In the genomic region with DNA sequence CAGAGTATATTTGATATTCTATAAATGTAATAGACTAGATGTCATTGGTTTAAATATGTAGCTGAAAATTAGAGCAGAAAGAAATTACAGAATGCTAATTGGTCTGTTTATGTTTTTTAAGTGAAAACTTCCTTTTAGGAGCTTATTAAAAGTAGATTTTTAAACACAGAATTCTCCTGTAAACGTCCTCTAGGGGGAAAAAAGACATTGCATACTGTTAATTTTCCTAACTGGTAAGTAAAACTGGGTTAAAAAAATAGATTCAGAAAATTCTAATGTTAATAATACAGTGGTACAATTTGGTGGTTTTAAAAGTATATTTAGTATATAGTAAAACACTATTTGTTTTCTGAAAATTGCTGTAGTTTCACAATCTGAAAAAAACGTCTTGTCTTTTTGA, we compare ENCODE assay signal across 29 cellular contexts.
"Had no signal": no experiment of that assay in that cellular context is flagged by ENCODE, and none has a peak within 500 bp of the region (broad histone marks: within the 10 kb centered on the region; RNA-seq: fewer than 3 reads in every experiment).

No MANE protein-coding gene starts in this region.

- H3K27ac ChIP-seq: Peyer's patch, RWPE1, SJCRH30, VCaP had no signal

- FAIRE-seq: astrocyte had no signal

- H3K4me3 ChIP-seq: Peyer's patch, SJCRH30 had no signal

- H3K9me3 ChIP-seq: Peyer's patch, SJCRH30 had no signal

- H3K4me1 ChIP-seq: Peyer's patch, SJCRH30 had no signal

- H3K9me3 Mint-ChIP-seq: brain; central memory CD8-positive, alpha-beta T cell; T-helper 1 cell treated with Interleukin-12 subunit alpha and Interleukin-12 subunit beta and Interleukin-4 antibody, amounts not matched to agents 30 μg/mL and 1 μg/mL, for 36 hours had no signal

- H3K27me3 ChIP-seq: Peyer's patch, SJCRH30 had no signal

- ATAC-seq: activated T-cell treated with anti-CD3 and anti-CD28 coated beads, Interleukin-2, amount 50 U/mL, for 4 hours; SK-N-SH treated with all-trans-retinoic acid at 6 μM for 48 hours had no signal

- H3K4me1 Mint-ChIP-seq: brain had no signal

- H3K27me3 Mint-ChIP-seq: activated CD4-positive, alpha-beta memory T cell treated with anti-CD3 and anti-CD28 coated beads for 36 hours; activated CD4-positive, alpha-beta T cell treated with anti-CD3 and anti-CD28 coated beads, Interleukin-2, amount 10 ng/mL, durations not matched to agents 7 days and 5 days; activated naive CD8-positive, alpha-beta T cell; brain; central memory CD8-positive, alpha-beta T cell had no signal

- H3K27ac Mint-ChIP-seq: activated CD4-positive, alpha-beta memory T cell treated with anti-CD3 and anti-CD28 coated beads for 36 hours; activated CD4-positive, alpha-beta T cell treated with anti-CD3 and anti-CD28 coated beads, Interleukin-2, amount 10 ng/mL, durations not matched to agents 7 days and 5 days; activated naive CD8-positive, alpha-beta T cell; brain; T-helper 1 cell treated with Interleukin-12 subunit alpha and Interleukin-12 subunit beta and Interleukin-4 antibody, amounts not matched to agents 30 μg/mL and 1 μg/mL, for 36 hours had no signal

- H3K4me3 Mint-ChIP-seq: activated CD4-positive, alpha-beta memory T cell treated with anti-CD3 and anti-CD28 coated beads for 36 hours; activated CD4-positive, alpha-beta T cell treated with anti-CD3 and anti-CD28 coated beads, Interleukin-2, amount 10 ng/mL, durations not matched to agents 7 days and 5 days; activated naive CD8-positive, alpha-beta T cell; activated T-cell treated with anti-CD3 and anti-CD28 coated beads, Interleukin-2, amount 50 U/mL, for 4 hours; brain; central memory CD8-positive, alpha-beta T cell; T-helper 1 cell treated with Interleukin-12 subunit alpha and Interleukin-12 subunit beta and Interleukin-4 antibody, amounts not matched to agents 30 μg/mL and 1 μg/mL, for 36 hours had no signal

- H3K36me3 ChIP-seq: Peyer's patch had no signal

- DNase-seq: activated CD4-positive, alpha-beta memory T cell treated with anti-CD3 and anti-CD28 coated beads for 36 hours; activated CD4-positive, alpha-beta T cell treated with anti-CD3 and anti-CD28 coated beads, Interleukin-2, amount 10 ng/mL, durations not matched to agents 7 days and 5 days; activated CD4-positive, CD25-positive, alpha-beta regulatory T cell; activated CD8-positive, alpha-beta memory T cell treated with anti-CD3 and anti-CD28 coated beads for 24 hours; activated effector memory CD4-positive, alpha-beta T cell treated with anti-CD3 and anti-CD28 coated beads, Interleukin-2, amount 50 U/mL, for 16 hours; activated naive CD4-positive, alpha-beta T cell treated with Interleukin-2 at 50 U/mL for 16 hours; activated T-cell treated with anti-CD3 and anti-CD28 coated beads, Interleukin-2, amount 50 U/mL, for 4 hours; amygdala; MM.1S; NCI-H1105; NCI-H1436; NCI-H1694 treated with DMSO at 0.1 percent for 48 hours; NCI-H2029 treated with DMSO at 0.1 percent for 48 hours; NCI-H345; NCI-H510A; NCI-H526 treated with DMSO at 0.1 percent for 48 hours; NK-92 treated with Interleukin-12 subunit alpha and Interleukin-12 subunit beta, amount 100 ng/mL, for 24 hours; Peyer's patch; Right ventricle myocardium superior; SJCRH30; T-helper 9 cell had no signal
